ENCODE assay signal across 28 cellular contexts in genomic region chr7:81983421-81983820, GRCh38.
"Had no signal": no experiment of that assay in that cellular context is flagged by ENCODE, and none has a peak within 500 bp of the region (broad histone marks: within the 10 kb centered on the region; RNA-seq: fewer than 3 reads in every experiment).

No MANE protein-coding gene starts in this region.

- H3K27ac Mint-ChIP-seq: dendritic cell treated with granulocyte-macrophage colony-stimulating factor and Interleukin-4, amounts not matched to agents 40 ng/mL and 50 ng/mL, for 4 days; effector memory CD8-positive, alpha-beta T cell; endodermal cell had no signal

- H3K9me3 Mint-ChIP-seq: dendritic cell treated with granulocyte-macrophage colony-stimulating factor and Interleukin-4, amounts not matched to agents 40 ng/mL and 50 ng/mL, for 4 days; endodermal cell had no signal

- H3K36me3 ChIP-seq: colonic mucosa, esophagus squamous epithelium had no signal

- ATAC-seq: effector memory CD8-positive, alpha-beta T cell; esophagus mucosa; foreskin keratinocyte; gastroesophageal sphincter; heart left ventricle; heart right ventricle had no signal

- H3K27me3 ChIP-seq: colonic mucosa, dorsolateral prefrontal cortex, esophagus muscularis mucosa, esophagus squamous epithelium, foreskin keratinocyte, gastrocnemius medialis, gastroesophageal sphincter, heart left ventricle, heart right ventricle had no signal

- H3K27me3 Mint-ChIP-seq: dendritic cell treated with granulocyte-macrophage colony-stimulating factor and Interleukin-4, amounts not matched to agents 40 ng/mL and 50 ng/mL, for 4 days; effector memory CD8-positive, alpha-beta T cell had no signal

- H3K9me3 ChIP-seq: colonic mucosa, esophagus muscularis mucosa, esophagus squamous epithelium, gastrocnemius medialis, gastroesophageal sphincter, heart left ventricle, heart right ventricle had no signal

- H3K4me1 ChIP-seq: colonic mucosa, esophagus muscularis mucosa, esophagus squamous epithelium, foreskin keratinocyte, gastrocnemius medialis, gastroesophageal sphincter, heart left ventricle, heart right ventricle had no signal

- H3K4me3 Mint-ChIP-seq: dendritic cell treated with granulocyte-macrophage colony-stimulating factor and Interleukin-4, amounts not matched to agents 40 ng/mL and 50 ng/mL, for 4 days; effector memory CD8-positive, alpha-beta T cell; endodermal cell had no signal

- H3K27ac ChIP-seq: colonic mucosa, coronary artery, dorsolateral prefrontal cortex, epithelial cell of prostate, esophagus muscularis mucosa, esophagus squamous epithelium, foreskin keratinocyte, gastrocnemius medialis, gastroesophageal sphincter, heart left ventricle, heart right ventricle had no signal

- DNase-seq: colonic mucosa; cortex of kidney; dermis blood vessel endothelial cell; dorsolateral prefrontal cortex; effector CD4-positive, alpha-beta T cell; effector CD8-positive, alpha-beta T cell; effector memory CD4-positive, alpha-beta T cell; effector memory CD8-positive, alpha-beta T cell; endodermal cell; erythroblast; esophagus squamous epithelium; foreskin fibroblast; foreskin keratinocyte; foreskin melanocyte; gastrocnemius medialis; glutamatergic neuron; head of caudate nucleus; heart left ventricle; heart right ventricle had no signal

- H3K4me3 ChIP-seq: colonic mucosa, coronary artery, dorsolateral prefrontal cortex, esophagus muscularis mucosa, esophagus squamous epithelium, gastrocnemius medialis, gastroesophageal sphincter, heart left ventricle, heart right ventricle had no signal

- FAIRE-seq: colon, endometrium, endothelial cell of umbilical vein had no signal

- H3K4me1 Mint-ChIP-seq: endodermal cell had no signal
